In genomic region chr1:67194209-67194863, GRCh38 we compare ENCODE assay signal across 11 cellular contexts. TPM values are rescaled to one million over a fixed set of nuclear protein-coding genes. Genes with fewer than 3 reads are reported as not detected.
DNase-seq lines count a peak whose midpoint lies in the region; ATAC-seq and TF ChIP-seq lines count a peak whose summit lies in the region.
"Had no signal": no experiment of that assay in that cellular context is flagged by ENCODE, and none has a peak within 500 bp of the region (broad histone marks: within the 10 kb centered on the region; RNA-seq: fewer than 3 reads in every experiment).

No MANE protein-coding gene starts in this region.

- ATAC-seq in GM19395 (IDR thresholded peaks at IDR 0.05; ENCODE audit: unreplicated experiment) (peak; percentile 82), HG03064 (IDR thresholded peaks at IDR 0.05; ENCODE audit: low read depth, unreplicated experiment) (peak; percentile 77), lower lobe of right lung (no peak)
- ATAC-seq in activated CD8-positive, alpha-beta T cell treated with anti-CD3 and anti-CD28 coated beads, Interleukin-2, amount 10 ng/mL, durations not matched to agents 7 days and 5 days = peak; percentile 62

- H3K27ac Mint-ChIP-seq in CD8-positive, alpha-beta memory T cell = peak overlapping the region in 5 of 8 donors; percentile 53 to 95 (median 88)
- H3K27ac Mint-ChIP-seq in activated CD8-positive, alpha-beta T cell treated with anti-CD3 and anti-CD28 coated beads, Interleukin-2, amount 10 ng/mL, durations not matched to agents 7 days and 5 days = peak overlapping the region; percentile 44
- no peak overlapping the region for H3K27ac Mint-ChIP-seq in osteocyte (ENCODE audit: unreplicated experiment)
- H3K27ac Mint-ChIP-seq: CD14-positive monocyte had no signal

- TF ChIP-seq CTCF in osteocyte (IDR thresholded peaks at IDR 0.05) = no peak
- no peak for TF ChIP-seq CTCF in lower lobe of right lung (IDR thresholded peaks at IDR 0.05)

- H3K36me3 Mint-ChIP-seq in CD8-positive, alpha-beta memory T cell = peaks cover 0 to 12% (median 0%) of the 10 kb centered on the region in 3 donors
- H3K36me3 Mint-ChIP-seq in activated CD8-positive, alpha-beta T cell treated with anti-CD3 and anti-CD28 coated beads, Interleukin-2, amount 10 ng/mL, durations not matched to agents 7 days and 5 days (ENCODE audit: low read depth) = peaks cover 5% of the 10 kb centered on the region
- H3K36me3 Mint-ChIP-seq in osteocyte (ENCODE audit: unreplicated experiment) = no peaks in the 10 kb centered on the region
- H3K36me3 Mint-ChIP-seq: CD14-positive monocyte had no signal

- no peaks in the 10 kb centered on the region for H3K9me3 Mint-ChIP-seq in CD8-positive, alpha-beta memory T cell
- no peaks in the 10 kb centered on the region for H3K9me3 Mint-ChIP-seq in activated CD8-positive, alpha-beta T cell treated with anti-CD3 and anti-CD28 coated beads, Interleukin-2, amount 10 ng/mL, durations not matched to agents 7 days and 5 days (ENCODE audit: insufficient read depth)
- H3K9me3 Mint-ChIP-seq in osteocyte (ENCODE audit: unreplicated experiment) = no peaks in the 10 kb centered on the region

- POLR2A ChIA-PET in CD8-positive, alpha-beta memory T cell (lab: Charles Lee) = no interaction called here
- POLR2A ChIA-PET in activated CD8-positive, alpha-beta T cell treated with anti-CD3 and anti-CD28 coated beads, Interleukin-2, amount 10 ng/mL, durations not matched to agents 7 days and 5 days (lab: Charles Lee) = no interaction called here

- no peaks in the 10 kb centered on the region for H3K27me3 Mint-ChIP-seq in CD8-positive, alpha-beta memory T cell
- no peaks in the 10 kb centered on the region for H3K27me3 Mint-ChIP-seq in activated CD8-positive, alpha-beta T cell treated with anti-CD3 and anti-CD28 coated beads, Interleukin-2, amount 10 ng/mL, durations not matched to agents 7 days and 5 days (ENCODE audit: low read depth)
- peaks cover 15% of the 10 kb centered on the region for H3K27me3 Mint-ChIP-seq in osteocyte (ENCODE audit: unreplicated experiment)

- H3K9me3 ChIP-seq in CD8-positive, alpha-beta memory T cell (ENCODE audit: low read length) = no peaks in the 10 kb centered on the region
- no peaks in the 10 kb centered on the region for H3K9me3 ChIP-seq in lower lobe of right lung

- H3K4me1 Mint-ChIP-seq in CD8-positive, alpha-beta memory T cell = peaks cover 19 to 30% (median 28%) of the 10 kb centered on the region in 3 donors
- peaks cover 14% of the 10 kb centered on the region for H3K4me1 Mint-ChIP-seq in activated CD8-positive, alpha-beta T cell treated with anti-CD3 and anti-CD28 coated beads, Interleukin-2, amount 10 ng/mL, durations not matched to agents 7 days and 5 days (ENCODE audit: low read depth)
- H3K4me1 Mint-ChIP-seq in osteocyte (ENCODE audit: unreplicated experiment) = no peaks in the 10 kb centered on the region
- H3K4me1 Mint-ChIP-seq: CD14-positive monocyte had no signal

- no peaks in the 10 kb centered on the region for H3K36me3 ChIP-seq in CD8-positive, alpha-beta memory T cell (ENCODE audit: insufficient read depth, low read length)
- H3K36me3 ChIP-seq in lower lobe of right lung = no peaks in the 10 kb centered on the region

- no peak overlapping the region for H3K27ac ChIP-seq in CD8-positive, alpha-beta memory T cell (ENCODE audit: low read depth, low read length)
- H3K27ac ChIP-seq in lower lobe of right lung = no peak overlapping the region

- CTCF ChIA-PET in CD8-positive, alpha-beta memory T cell (lab: Charles Lee) = no interaction called here
- CTCF ChIA-PET in activated CD8-positive, alpha-beta T cell treated with anti-CD3 and anti-CD28 coated beads, Interleukin-2, amount 10 ng/mL, durations not matched to agents 7 days and 5 days (lab: Charles Lee) = interaction anchor here (0.9 to 4.9 kb wide), 3 partner anchors 16 to 31 kb away, joined by 3 to 57 read pairs (median 4); no protein-coding TSS in a partner anchor

- H3K27me3 ChIP-seq in CD8-positive, alpha-beta memory T cell (ENCODE audit: insufficient read depth, low read length, poor library complexity, severe bottlenecking) = no peaks in the 10 kb centered on the region
- H3K27me3 ChIP-seq in lower lobe of right lung (ENCODE audit: low read depth) = no peaks in the 10 kb centered on the region

- peak overlapping the region; percentile 32 to 70 (median 50) for H3K4me3 Mint-ChIP-seq in CD8-positive, alpha-beta memory T cell
- peak overlapping the region; percentile 2 for H3K4me3 Mint-ChIP-seq in activated CD8-positive, alpha-beta T cell treated with anti-CD3 and anti-CD28 coated beads, Interleukin-2, amount 10 ng/mL, durations not matched to agents 7 days and 5 days
- H3K4me3 Mint-ChIP-seq in osteocyte (ENCODE audit: unreplicated experiment) = no peak overlapping the region
- H3K4me3 Mint-ChIP-seq: CD14-positive monocyte had no signal

- peak in 2 of 5 donors; percentile 47 to 79 for DNase-seq in CD8-positive, alpha-beta memory T cell
- no peak for DNase-seq in activated CD8-positive, alpha-beta T cell treated with anti-CD3 and anti-CD28 coated beads, Interleukin-2, amount 10 ng/mL, durations not matched to agents 7 days and 5 days
- no peak for DNase-seq in osteocyte (ENCODE audit: extremely low spot score, unreplicated experiment)
- DNase-seq in lower lobe of right lung = no peak
- DNase-seq in NAMALWA (ENCODE audit: low spot score) = no peak
- DNase-seq in stimulated activated CD4-positive, alpha-beta T cell treated with anti-CD3 and anti-CD28 coated beads, Interleukin-2, amount 100 ng/mL, for 48 hours = no peak

- no peak overlapping the region for H3K4me3 ChIP-seq in CD8-positive, alpha-beta memory T cell (ENCODE audit: low read length)
- no peak overlapping the region for H3K4me3 ChIP-seq in lower lobe of right lung

- intact Hi-C loops in lower lobe of right lung (cut with DNase I) = no loop called here

- peaks cover 14% of the 10 kb centered on the region for H3K4me1 ChIP-seq in CD8-positive, alpha-beta memory T cell (ENCODE audit: insufficient read depth, low read length)
- no peaks in the 10 kb centered on the region for H3K4me1 ChIP-seq in lower lobe of right lung

RNA-seq across cellular contexts. Expression of gene IL23R, which starts 28.1 kb away (rescaled TPM):
- 1 to 10 TPM; 1.6 to 1.7 TPM for total RNA-seq in CD8-positive, alpha-beta memory T cell
- 9.2 TPM for polyA plus RNA-seq in CD8-positive, alpha-beta memory T cell
- under 1 TPM; 0.45 to 0.47 TPM for total RNA-seq in activated CD8-positive, alpha-beta T cell treated with anti-CD3 and anti-CD28 coated beads, Interleukin-2, amount 10 ng/mL, durations not matched to agents 7 days and 5 days
- total RNA-seq in osteocyte (not detected in 2 replicates), lower lobe of right lung (0.18 TPM)
- total RNA-seq: lung microvascular endothelial cell had no signal
- polyA plus RNA-seq: CD14-positive monocyte had no signal

RNA-seq across cellular contexts. Expression of gene C1orf141, which starts 59.6 kb away (rescaled TPM):
- not detected for total RNA-seq in CD8-positive, alpha-beta memory T cell
- not detected for polyA plus RNA-seq in CD8-positive, alpha-beta memory T cell
- not detected for total RNA-seq in activated CD8-positive, alpha-beta T cell treated with anti-CD3 and anti-CD28 coated beads, Interleukin-2, amount 10 ng/mL, durations not matched to agents 7 days and 5 days
- total RNA-seq in osteocyte = not detected in 2 replicates
- 2.2 TPM for total RNA-seq in lower lobe of right lung
- total RNA-seq: activated CD8-positive, alpha-beta memory T cell treated with anti-CD3 and anti-CD28 coated beads for 36 hours; lung microvascular endothelial cell had no signal
- polyA plus RNA-seq: CD14-positive monocyte had no signal

Comparison
In these comparisons a context has a peak if more than half of its experiments do, and no peak if none do; other contexts are left out.
1. ATAC-seq: peak in GM19395 (single experiment), HG03064 (single experiment) and activated CD8-positive, alpha-beta T cell treated with anti-CD3 and anti-CD28 coated beads, Interleukin-2, amount 10 ng/mL, durations not matched to agents 7 days and 5 days (single experiment); none in lower lobe of right lung (0 of 2).